8 cellular contexts compared by ENCODE assay signal in the genomic region with DNA sequence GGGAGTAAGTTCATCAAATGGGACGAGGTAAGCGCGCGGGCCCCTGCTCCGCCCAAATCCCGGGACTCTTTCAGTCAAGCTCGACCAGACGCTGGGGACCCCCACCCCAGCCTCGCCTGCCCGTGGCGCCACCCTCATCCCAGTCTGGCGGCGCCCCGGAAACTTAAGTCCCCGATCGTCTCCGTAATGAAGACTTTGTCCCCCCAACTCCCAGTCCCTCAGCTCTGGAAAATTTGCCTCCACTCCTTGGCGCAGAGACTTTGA. TPM values are rescaled to one million over a fixed set of nuclear protein-coding genes. Genes with fewer than 3 reads are reported as not detected.
DNase-seq lines count a peak whose midpoint lies in the region; ATAC-seq, FAIRE-seq and TF ChIP-seq lines count a peak whose summit lies in the region.

No MANE protein-coding gene starts in this region.

- H3K4me3 ChIP-seq in RWPE2 (ENCODE audit: severe bottlenecking) (peak overlapping the region; percentile 89), fibroblast of the aortic adventitia (ENCODE audit: low read depth, low read length) (peak overlapping the region; percentile 82), sigmoid colon (peak overlapping the region; percentile 68 to 93 (median 79))

- no peak for FAIRE-seq in urothelium cell line (lab: Jason Lieb, UNC)

- TF ChIP-seq POLR2A in GM18505 (IDR thresholded peaks at IDR 0.05; ENCODE audit: borderline replicate concordance, extremely low read depth, insufficient read depth, insufficient read length) (no peak), sigmoid colon (IDR thresholded peaks at IDR 0.05) (no peak)

- ATAC-seq in GM18505 (IDR thresholded peaks at IDR 0.05; ENCODE audit: unreplicated experiment) (peak; percentile 11), RWPE2 (ENCODE audit: low read depth) (no peak), HG02610 (IDR thresholded peaks at IDR 0.05; ENCODE audit: unreplicated experiment) (no peak)

- 0 to 1% methylated on average over 18 of the region's 18 CpGs for WGBS in sigmoid colon, 2 donors

- H3K36me3 ChIP-seq in RWPE2 (ENCODE audit: low read depth), result peaks cover 32% of the 10 kb centered on the region
- peaks cover 7 to 22% (median 14%) of the 10 kb centered on the region in 4 donors for H3K36me3 ChIP-seq in sigmoid colon

- H3K27me3 ChIP-seq in RWPE2 (ENCODE audit: insufficient read depth, poor library complexity, severe bottlenecking) (no peaks in the 10 kb centered on the region), sigmoid colon (no peaks in the 10 kb centered on the region)

- intact Hi-C loops in sigmoid colon (cut with DNase I), result no loop called here

- H3K27ac ChIP-seq in RWPE2 (ENCODE audit: poor library complexity, severe bottlenecking) (peak overlapping the region; percentile 75), sigmoid colon (peak overlapping the region; percentile 73 to 85 (median 79))

- H3K4me1 ChIP-seq in RWPE2 (ENCODE audit: insufficient read depth, poor library complexity, severe bottlenecking), result peaks cover 8% of the 10 kb centered on the region
- H3K4me1 ChIP-seq in sigmoid colon, result peaks cover 0 to 47% (median 32%) of the 10 kb centered on the region in 4 donors

- DNase-seq in RWPE2 (ENCODE audit: low spot score) (no peak), fibroblast of the aortic adventitia (ENCODE audit: low read depth) (no peak), sigmoid colon (no peak), urothelium cell line (ENCODE audit: low spot score) (no peak), iPS-NIHi11 (ENCODE audit: low spot score) (no peak)
- DNase-seq in activated CD4-positive, CD25-positive, alpha-beta regulatory T cell (lab: John Stamatoyannopoulos, UW), result no peak

- no peaks in the 10 kb centered on the region for H3K9me3 ChIP-seq in RWPE2 (ENCODE audit: severe bottlenecking)
- no peaks in the 10 kb centered on the region for H3K9me3 ChIP-seq in sigmoid colon

- TF ChIP-seq CTCF in RWPE2 (IDR thresholded peaks at IDR 0.05; ENCODE audit: poor library complexity, severe bottlenecking) (no peak), fibroblast of the aortic adventitia (IDR thresholded peaks at IDR 0.05; ENCODE audit: insufficient read depth, low read length) (no peak), sigmoid colon (IDR thresholded peaks at IDR 0.05) (no peak)

- no peak for TF ChIP-seq EP300 in sigmoid colon (IDR thresholded peaks at IDR 0.05)

RNA-seq across cellular contexts. Expression of gene PLCB3, which starts 0.3 kb away (rescaled TPM):
- total RNA-seq in fibroblast of the aortic adventitia (ENCODE audit: low replicate concordance) (22.5 and 47.5 TPM in 2 replicates), sigmoid colon (10 to 100 TPM; 10.6 to 17.7 (median 12.1) TPM)
- polyA plus RNA-seq in sigmoid colon, result 10 to 100 TPM; 23.4 to 52.8 (median 35.4) TPM

RNA-seq across cellular contexts. Expression of gene PPP1R14B, which starts 4.9 kb away (rescaled TPM):
- total RNA-seq in fibroblast of the aortic adventitia (ENCODE audit: low replicate concordance) (42.1 and 264 TPM in 2 replicates), sigmoid colon (10 to 100 TPM; 31.8 to 66.6 (median 51.3) TPM)
- polyA plus RNA-seq in sigmoid colon, result 100 to 1,000 TPM in 1 of 3 donors, 10 to 100 TPM in 2; 78.8 to 159 (median 93.7) TPM

RNA-seq across cellular contexts. Expression of gene FKBP2, which starts 10.8 kb away (rescaled TPM):
- 34.3 and 60.3 TPM in 2 replicates for total RNA-seq in fibroblast of the aortic adventitia (ENCODE audit: low replicate concordance)
- 10 to 100 TPM; 49.2 to 70.5 (median 51.3) TPM for total RNA-seq in sigmoid colon
- polyA plus RNA-seq in sigmoid colon, result 100 to 1,000 TPM in 2 of 3 donors, 10 to 100 TPM in 1; 97.3 to 213 (median 116) TPM

RNA-seq across cellular contexts. Expression of gene VEGFB, which starts 17.3 kb away (rescaled TPM):
- total RNA-seq in fibroblast of the aortic adventitia (ENCODE audit: low replicate concordance) (17.3 and 37.5 TPM in 2 replicates), sigmoid colon (100 to 1,000 TPM in 2 of 4 donors, 10 to 100 TPM in 2; 76.7 to 117 (median 98.4) TPM)
- 10 to 100 TPM; 23.4 to 94.9 (median 42.6) TPM for polyA plus RNA-seq in sigmoid colon

RNA-seq across cellular contexts. Expression of gene DNAJC4, which starts 21.3 kb away (rescaled TPM):
- 6.5 and 9.0 TPM in 2 replicates for total RNA-seq in fibroblast of the aortic adventitia (ENCODE audit: low replicate concordance)
- 10 to 100 TPM; 25.7 to 37.1 (median 28.1) TPM for total RNA-seq in sigmoid colon
- 10 to 100 TPM; 27.5 to 68.1 (median 58.3) TPM for polyA plus RNA-seq in sigmoid colon
